ENCODE assay signal across 17 cellular contexts in the genomic region with DNA sequence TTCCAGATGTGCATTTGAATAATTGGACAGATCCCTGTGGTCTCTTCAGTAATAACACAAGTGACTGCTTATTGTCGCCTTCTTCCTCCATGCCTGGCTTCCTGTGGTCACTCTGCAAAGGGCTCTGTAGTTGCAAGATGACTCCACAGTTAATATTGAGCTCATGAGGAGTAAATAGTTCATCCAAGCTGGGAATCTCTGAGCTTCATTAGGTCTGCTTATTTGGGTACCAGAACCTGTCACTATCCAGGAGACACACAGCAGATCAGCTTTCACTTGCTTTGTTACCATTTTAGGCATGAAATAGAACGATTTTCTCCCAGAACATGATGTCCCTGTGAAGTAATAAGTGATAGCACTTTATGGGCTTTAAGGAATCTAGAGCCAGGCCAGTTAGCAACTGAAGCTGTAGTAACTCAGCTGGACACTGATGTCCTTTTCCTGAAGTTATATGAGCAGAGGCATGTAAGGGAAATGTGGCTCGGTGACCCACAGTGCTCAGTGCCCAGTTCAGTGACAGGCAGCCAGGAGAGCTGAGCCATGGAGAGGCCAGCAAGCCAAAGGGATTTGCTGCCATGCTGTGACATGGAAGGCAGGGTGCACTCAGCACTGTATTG. TPM values are rescaled to one million over a fixed set of nuclear protein-coding genes. Genes with fewer than 3 reads are reported as not detected.
DNase-seq lines count a peak whose midpoint lies in the region; ATAC-seq and TF ChIP-seq lines count a peak whose summit lies in the region.
"Had no signal": no experiment of that assay in that cellular context is flagged by ENCODE, and none has a peak within 500 bp of the region (broad histone marks: within the 10 kb centered on the region; RNA-seq: fewer than 3 reads in every experiment).

No MANE protein-coding gene starts in this region.

- H3K4me3 ChIP-seq in fibroblast of villous mesenchyme (ENCODE audit: low read depth, low read length) (no peak overlapping the region), prostate gland (no peak overlapping the region)
- H3K4me3 ChIP-seq: cardiac muscle cell had no signal

- H3K9me3 ChIP-seq in prostate gland = no peaks in the 10 kb centered on the region
- H3K9me3 ChIP-seq: BE2C had no signal

- DNase-seq in GM13976 (ENCODE audit: low spot score) (peak; percentile 22), fibroblast of villous mesenchyme (ENCODE audit: low read depth) (peak; percentile 86), prostate gland (ENCODE audit: low spot score) (no peak), DMS53 treated with DMSO at 0.1 percent for 48 hours (lab: John Stamatoyannopoulos, UW; ENCODE audit: unreplicated experiment) (no peak), SIG-M5 treated with dmso at 0.1 percent for 504 hours (lab: John Stamatoyannopoulos, UW; ENCODE audit: unreplicated experiment) (no peak), T-helper 1 cell (no peak)
- no peak for DNase-seq in activated CD4-positive, alpha-beta T cell treated with anti-CD3 and anti-CD28 coated beads for 48 hours
- DNase-seq: activated CD8-positive, alpha-beta memory T cell treated with anti-CD3 and anti-CD28 coated beads for 24 hours; activated naive CD4-positive, alpha-beta T cell; BE2C; GDM1; MV-4-11; NCI-H510A; occipital lobe; stimulated activated CD4-positive, alpha-beta T cell treated with anti-CD3 and anti-CD28 coated beads, Interleukin-1b, Interleukin-23, amount 100 ng/mL, for 48 hours had no signal

- WGBS in prostate gland = 29% methylated on average over 3 of the region's 3 CpGs

- in situ Hi-C loops in GM13976 (cut with MboI; ENCODE audit: low sequenced_read_pairs, unreplicated experiment) = no loop called here

- peak overlapping the region; percentile 55 to 75 for H3K27ac ChIP-seq in prostate gland
- H3K27ac ChIP-seq: cardiac muscle cell had no signal

- TF ChIP-seq CTCF in GM13976 (IDR thresholded peaks at IDR 0.05; ENCODE audit: borderline replicate concordance, control extremely low read depth, extremely low read depth, insufficient read depth, missing control alignments) (no peak), fibroblast of villous mesenchyme (IDR thresholded peaks at IDR 0.05; ENCODE audit: insufficient read depth, low read depth, low read length) (no peak), prostate gland (IDR thresholded peaks at IDR 0.05) (no peak)

- peak; percentile 51 for ATAC-seq in HG02973 (IDR thresholded peaks at IDR 0.05; ENCODE audit: unreplicated experiment)

- intact Hi-C loops in prostate gland (cut with DNase I) = no loop called here

- H3K4me1 ChIP-seq in prostate gland (replicated peaks) = peaks cover 3% of the 10 kb centered on the region

- no peak for TF ChIP-seq POLR2A in prostate gland (IDR thresholded peaks at IDR 0.05)

- no peaks in the 10 kb centered on the region for H3K36me3 ChIP-seq in prostate gland
- H3K36me3 ChIP-seq: BE2C, cardiac muscle cell had no signal

- H3K27me3 ChIP-seq in prostate gland (replicated peaks; ENCODE audit: insufficient read depth) = no peaks in the 10 kb centered on the region
- H3K27me3 ChIP-seq: BE2C, cardiac muscle cell had no signal

RNA-seq across cellular contexts. Expression of gene CRADD, which starts 50.1 kb away (rescaled TPM):
- total RNA-seq in fibroblast of villous mesenchyme (11.0 and 12.5 TPM in 2 replicates), prostate gland (10 to 100 TPM; 38.9 to 42.4 TPM)

Comparison
In these comparisons a context has a peak if more than half of its experiments do, and no peak if none do; other contexts are left out.
1. DNase-seq: peak in GM13976 (single experiment) and fibroblast of villous mesenchyme (single experiment); none in prostate gland (single experiment), DMS53 treated with DMSO at 0.1 percent for 48 hours (single experiment), activated CD4-positive, alpha-beta T cell treated with anti-CD3 and anti-CD28 coated beads for 48 hours (single experiment), SIG-M5 treated with dmso at 0.1 percent for 504 hours (single experiment) and T-helper 1 cell (0 of 5).